ENCODE assay signal across 15 cellular contexts in genomic region chr9:74609671-74610416, GRCh38.
A peak's percentile ranks its signal among the peaks of the same experiment; 100 is the strongest.
DNase-seq lines count a peak whose midpoint lies in the region; ATAC-seq and TF ChIP-seq lines count a peak whose summit lies in the region.
"Had no signal": no experiment of that assay in that cellular context is flagged by ENCODE, and none has a peak within 500 bp of the region (broad histone marks: within the 10 kb centered on the region; RNA-seq: fewer than 3 reads in every experiment).

No MANE protein-coding gene starts in this region.

- TF ChIP-seq CTCF in 22Rv1 (IDR thresholded peaks at IDR 0.05) = peak; percentile 15; the same call in 1 of the 2 replicates

- ATAC-seq in GM19452 (IDR thresholded peaks at IDR 0.05; ENCODE audit: unreplicated experiment) (peak; percentile 47), HG02852 (IDR thresholded peaks at IDR 0.05; ENCODE audit: unreplicated experiment) (no peak)
- ATAC-seq in activated T-cell treated with anti-CD3 and anti-CD28 coated beads, Interleukin-2, amount 50 U/mL, for 4 hours = no peak
- ATAC-seq: activated CD8-positive, alpha-beta memory T cell treated with anti-CD3 and anti-CD28 coated beads, Interleukin-2, amount 10 ng/mL, durations not matched to agents 7 days and 5 days; stimulated activated effector memory CD8-positive, alpha-beta T cell treated with anti-CD3 and anti-CD28 coated beads, Interleukin-12 subunit alpha, Interleukin-12 subunit beta, amount 100 ng/mL, for 72 hours had no signal

- peaks cover 7% of the 10 kb centered on the region; the same call in 1 of the 2 replicates for H3K27me3 ChIP-seq in SJCRH30
- H3K27me3 ChIP-seq: colonic mucosa, vagina had no signal

- no peaks in the 10 kb centered on the region for H3K36me3 Mint-ChIP-seq in activated T-cell treated with anti-CD3 and anti-CD28 coated beads, Interleukin-2, amount 50 U/mL, for 4 hours (ENCODE audit: insufficient read depth)
- H3K36me3 Mint-ChIP-seq: activated CD8-positive, alpha-beta memory T cell treated with anti-CD3 and anti-CD28 coated beads, Interleukin-2, amount 10 ng/mL, durations not matched to agents 7 days and 5 days; immature natural killer cell; stimulated activated effector memory CD8-positive, alpha-beta T cell treated with anti-CD3 and anti-CD28 coated beads, Interleukin-12 subunit alpha, Interleukin-12 subunit beta, amount 100 ng/mL, for 72 hours had no signal

- H3K9me3 Mint-ChIP-seq in activated T-cell treated with anti-CD3 and anti-CD28 coated beads, Interleukin-2, amount 50 U/mL, for 4 hours = no peaks in the 10 kb centered on the region
- H3K9me3 Mint-ChIP-seq: immature natural killer cell; stimulated activated effector memory CD8-positive, alpha-beta T cell treated with anti-CD3 and anti-CD28 coated beads, Interleukin-12 subunit alpha, Interleukin-12 subunit beta, amount 100 ng/mL, for 72 hours had no signal

- no peaks in the 10 kb centered on the region for H3K4me1 ChIP-seq in SJCRH30
- H3K4me1 ChIP-seq: colonic mucosa, vagina had no signal

- DNase-seq in KBM-7 (peak; percentile 2), SJCRH30 (peak; percentile 5 to 38), caudate nucleus (lab: John Stamatoyannopoulos, UW) (no peak), NCI-H345 treated with DMSO at 0.1 percent for 48 hours (lab: John Stamatoyannopoulos, UW; ENCODE audit: unreplicated experiment) (no peak)
- no peak for DNase-seq in activated T-cell treated with anti-CD3 and anti-CD28 coated beads, Interleukin-2, amount 50 U/mL, for 4 hours
- DNase-seq: activated CD8-positive, alpha-beta memory T cell treated with anti-CD3 and anti-CD28 coated beads, Interleukin-2, amount 10 ng/mL, durations not matched to agents 7 days and 5 days; colonic mucosa; immature natural killer cell; NCI-H2029 treated with DMSO at 0.1 percent for 48 hours; stimulated activated CD4-positive, alpha-beta T cell treated with anti-CD3 and anti-CD28 coated beads, Interleukin-2, amount 100 ng/mL, for 24 hours had no signal

- no peaks in the 10 kb centered on the region for H3K36me3 ChIP-seq in SJCRH30
- H3K36me3 ChIP-seq: colonic mucosa, vagina had no signal

- no peak overlapping the region for H3K27ac ChIP-seq in 22Rv1
- no peak overlapping the region for H3K27ac ChIP-seq in SJCRH30
- H3K27ac ChIP-seq in caudate nucleus (ENCODE audit: low read depth, low read length) = no peak overlapping the region
- H3K27ac ChIP-seq: colonic mucosa, vagina had no signal

- in situ Hi-C loops in KBM-7 (cut with MboI; ENCODE audit: low pct_unique_long_range_greater_than_20kb, low sequenced_read_pairs) = no loop called here

- no peaks in the 10 kb centered on the region for H3K4me1 Mint-ChIP-seq in activated T-cell treated with anti-CD3 and anti-CD28 coated beads, Interleukin-2, amount 50 U/mL, for 4 hours (ENCODE audit: low read depth)
- H3K4me1 Mint-ChIP-seq: activated CD8-positive, alpha-beta memory T cell treated with anti-CD3 and anti-CD28 coated beads, Interleukin-2, amount 10 ng/mL, durations not matched to agents 7 days and 5 days; immature natural killer cell; stimulated activated effector memory CD8-positive, alpha-beta T cell treated with anti-CD3 and anti-CD28 coated beads, Interleukin-12 subunit alpha, Interleukin-12 subunit beta, amount 100 ng/mL, for 72 hours had no signal

- no peak overlapping the region for H3K4me3 Mint-ChIP-seq in activated T-cell treated with anti-CD3 and anti-CD28 coated beads, Interleukin-2, amount 50 U/mL, for 4 hours
- H3K4me3 Mint-ChIP-seq: activated CD8-positive, alpha-beta memory T cell treated with anti-CD3 and anti-CD28 coated beads, Interleukin-2, amount 10 ng/mL, durations not matched to agents 7 days and 5 days; immature natural killer cell; stimulated activated effector memory CD8-positive, alpha-beta T cell treated with anti-CD3 and anti-CD28 coated beads, Interleukin-12 subunit alpha, Interleukin-12 subunit beta, amount 100 ng/mL, for 72 hours had no signal

- no peaks in the 10 kb centered on the region for H3K9me3 ChIP-seq in SJCRH30 (replicated peaks)
- H3K9me3 ChIP-seq: colonic mucosa, vagina had no signal

- H3K4me3 ChIP-seq in SJCRH30 = no peak overlapping the region
- H3K4me3 ChIP-seq: colonic mucosa, vagina had no signal

- H3K27me3 Mint-ChIP-seq in activated T-cell treated with anti-CD3 and anti-CD28 coated beads, Interleukin-2, amount 50 U/mL, for 4 hours (ENCODE audit: low read depth) = no peaks in the 10 kb centered on the region
- H3K27me3 Mint-ChIP-seq: activated CD8-positive, alpha-beta memory T cell treated with anti-CD3 and anti-CD28 coated beads, Interleukin-2, amount 10 ng/mL, durations not matched to agents 7 days and 5 days had no signal

Comparison
In these comparisons a context has a peak if more than half of its experiments do, and no peak if none do; other contexts are left out.
1. DNase-seq: peak in KBM-7 (single experiment) and SJCRH30 (2 of 2); none in caudate nucleus (0 of 61), activated T-cell treated with anti-CD3 and anti-CD28 coated beads, Interleukin-2, amount 50 U/mL, for 4 hours (single experiment) and NCI-H345 treated with DMSO at 0.1 percent for 48 hours (single experiment).